16 cellular contexts compared by ENCODE assay signal in genomic region chr2:44906972-44907371, GRCh38. TPM values are rescaled to one million over a fixed set of nuclear protein-coding genes. Genes with fewer than 3 reads are reported as not detected.
"Had no signal": no experiment of that assay in that cellular context is flagged by ENCODE, and none has a peak within 500 bp of the region (broad histone marks: within the 10 kb centered on the region; RNA-seq: fewer than 3 reads in every experiment).

No MANE protein-coding gene starts in this region.

- DNase-seq: activated CD4-positive, alpha-beta T cell treated with anti-CD3 and anti-CD28 coated beads for 48 hours; activated naive CD4-positive, alpha-beta T cell treated with anti-CD3 and anti-CD28 coated beads, Interleukin-2, amount 10 ng/mL, durations not matched to agents 7 days and 5 days; heart right ventricle; mucosa of descending colon; sigmoid colon; stimulated activated CD4-positive, alpha-beta T cell treated with anti-CD3 and anti-CD28 coated beads, Interleukin-12 subunit alpha, Interleukin-12 subunit beta, amount 100 ng/mL, for 4 hours; stimulated activated naive CD4-positive, alpha-beta T cell treated with Interleukin-2 at 50 U/mL for 16 hours had no signal

- H3K36me3 ChIP-seq: heart right ventricle, left lung, sigmoid colon had no signal

- FAIRE-seq: colon, endothelial cell of umbilical vein, frontal cortex, islet of Langerhans had no signal

- H3K4me3 ChIP-seq: heart right ventricle, left lung, mucosa of descending colon, sigmoid colon had no signal

- ATAC-seq: heart right ventricle; left lung; mucosa of descending colon; natural killer cell treated with Interleukin-12 subunit alpha and Interleukin-12 subunit beta and Interleukin-15 and Interleukin-18, amount 100 ng/mL, for 72 hours had no signal

- H3K27ac ChIP-seq: heart right ventricle, left lung, sigmoid colon had no signal

- H3K4me1 ChIP-seq: heart right ventricle, left lung, sigmoid colon had no signal

RNA-seq across cellular contexts. Expression of gene SIX3, which starts 34.5 kb away (rescaled TPM):
- total RNA-seq: cardiac septum; endothelial cell of umbilical vein; heart right ventricle; left lung; mucosa of descending colon; natural killer cell treated with Interleukin-12 subunit alpha and Interleukin-12 subunit beta and Interleukin-15 and Interleukin-18, amount 100 ng/mL, for 72 hours; omental fat pad; pulmonary artery endothelial cell; sigmoid colon had no signal
- polyA plus RNA-seq: endothelial cell of umbilical vein, heart right ventricle, sigmoid colon had no signal
